In the genomic region with DNA sequence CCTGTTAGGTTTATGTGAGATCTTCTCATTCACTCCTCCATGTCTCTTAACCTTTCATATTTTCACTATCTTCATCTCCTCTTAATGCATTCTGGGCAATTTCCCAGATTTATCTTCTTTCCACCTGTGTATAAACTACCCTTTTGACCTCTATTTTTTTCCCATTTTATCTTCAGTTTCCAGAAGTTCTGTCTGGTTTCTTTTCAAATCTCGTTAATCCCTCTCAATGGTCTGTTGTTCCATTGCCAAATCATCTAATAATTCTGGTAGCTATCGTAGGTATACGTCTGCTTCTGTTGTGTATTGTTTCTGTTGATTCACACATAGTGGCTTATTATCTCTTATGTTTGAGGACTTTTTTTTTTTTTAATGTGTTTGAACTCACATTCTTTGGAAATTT, we compare ENCODE assay signal across 25 cellular contexts. TPM values are rescaled to one million over a fixed set of nuclear protein-coding genes. Genes with fewer than 3 reads are reported as not detected.
DNase-seq lines count a peak whose midpoint lies in the region; ATAC-seq, FAIRE-seq and TF ChIP-seq lines count a peak whose summit lies in the region.
"Had no signal": no experiment of that assay in that cellular context is flagged by ENCODE, and none has a peak within 500 bp of the region (broad histone marks: within the 10 kb centered on the region; RNA-seq: fewer than 3 reads in every experiment).

No MANE protein-coding gene starts in this region.

- H2BK20ac ChIP-seq in IMR-90 (ENCODE audit: low read depth, low read length): peak overlapping the region; percentile 67

- H3K36me3 ChIP-seq in HCT116 (ENCODE audit: control insufficient read depth in 1 of 2, insufficient read depth in 2 of 2, low read length in 2 of 2): no peaks in the 10 kb centered on the region
- no peaks in the 10 kb centered on the region for H3K36me3 ChIP-seq in IMR-90 (ENCODE audit: control insufficient read depth, insufficient read depth, low read length)
- H3K36me3 ChIP-seq in RWPE2 (ENCODE audit: low read depth): no peaks in the 10 kb centered on the region; the same call in 1 of the 2 replicates
- no peaks in the 10 kb centered on the region for H3K36me3 ChIP-seq in endothelial cell of umbilical vein (ENCODE audit: control insufficient read depth in 2 of 2, extremely low read depth in 1 of 2, insufficient read depth in 2 of 2, low read length in 2 of 2)
- H3K36me3 ChIP-seq in ovary: no peaks in the 10 kb centered on the region
- H3K36me3 ChIP-seq in spleen: no peaks in the 10 kb centered on the region
- no peaks in the 10 kb centered on the region for H3K36me3 ChIP-seq in CD4-positive, alpha-beta memory T cell (ENCODE audit: insufficient read depth, low read length)
- H3K36me3 ChIP-seq: BE2C, BLaER1 had no signal

- H3K27ac ChIP-seq in HCT116 (ENCODE audit: low read depth, low read length) (no peak overlapping the region), IMR-90 (ENCODE audit: insufficient read depth, low read length) (no peak overlapping the region), RWPE2 (ENCODE audit: poor library complexity, severe bottlenecking) (peak overlapping the region; percentile 99), endothelial cell of umbilical vein (ENCODE audit: insufficient read depth, low read depth, low read length) (no peak overlapping the region), ovary (no peak overlapping the region), spleen (no peak overlapping the region)
- H3K27ac ChIP-seq in CD4-positive, alpha-beta memory T cell (ENCODE audit: low read depth, low read length): no peak overlapping the region
- H3K27ac ChIP-seq: BLaER1 had no signal

- H3K4me1 Mint-ChIP-seq in CD4-positive, alpha-beta memory T cell: peaks cover 0 to 4% (median 2%) of the 10 kb centered on the region in 4 donors

- H3K79me2 ChIP-seq in HCT116 (ENCODE audit: insufficient read depth, low read length) (no peaks in the 10 kb centered on the region), endothelial cell of umbilical vein (ENCODE audit: control insufficient read depth, insufficient read depth, low read length) (no peaks in the 10 kb centered on the region)

- H3K4me3 ChIP-seq in HCT116 (replicated peaks in 1 of 2; ENCODE audit: low read depth in 1 of 2, low read length in 2 of 2): no peak overlapping the region
- no peak overlapping the region for H3K4me3 ChIP-seq in IMR-90 (ENCODE audit: insufficient read depth, low read depth, low read length)
- no peak overlapping the region for H3K4me3 ChIP-seq in RWPE2 (ENCODE audit: severe bottlenecking)
- H3K4me3 ChIP-seq in endothelial cell of umbilical vein (replicated peaks in 1 of 3; ENCODE audit: insufficient read depth in 1 of 3, low read depth in 1 of 3, low read length in 3 of 3): no peak overlapping the region
- no peak overlapping the region for H3K4me3 ChIP-seq in ovary
- H3K4me3 ChIP-seq in spleen: no peak overlapping the region
- no peak overlapping the region for H3K4me3 ChIP-seq in CD4-positive, alpha-beta memory T cell (ENCODE audit: low read length in 2 of 2)
- H3K4me3 ChIP-seq: BLaER1 had no signal

- no peak overlapping the region for H3K18ac ChIP-seq in IMR-90 (ENCODE audit: low read depth, low read length)

- no peaks in the 10 kb centered on the region for H3K36me3 Mint-ChIP-seq in CD4-positive, alpha-beta memory T cell
- H3K36me3 Mint-ChIP-seq: CD14-positive monocyte; CD4-positive, CD25-positive, alpha-beta regulatory T cell; CD8-positive, alpha-beta T cell had no signal

- H3K4me1 ChIP-seq in HCT116 (ENCODE audit: control insufficient read depth in 1 of 2, insufficient read depth in 2 of 2, low read length in 2 of 2): peaks cover 14 to 39% of the 10 kb centered on the region in 2 experiments
- peaks cover 11% of the 10 kb centered on the region for H3K4me1 ChIP-seq in IMR-90 (ENCODE audit: control insufficient read depth, insufficient read depth, low read length)
- H3K4me1 ChIP-seq in RWPE2 (ENCODE audit: insufficient read depth, poor library complexity, severe bottlenecking): peaks cover 34% of the 10 kb centered on the region
- peaks cover 31% of the 10 kb centered on the region for H3K4me1 ChIP-seq in endothelial cell of umbilical vein (ENCODE audit: control insufficient read depth, extremely low read depth, insufficient read depth, low read length)
- H3K4me1 ChIP-seq in ovary (ENCODE audit: insufficient read depth): no peaks in the 10 kb centered on the region
- H3K4me1 ChIP-seq in spleen: no peaks in the 10 kb centered on the region
- H3K4me1 ChIP-seq in CD4-positive, alpha-beta memory T cell (ENCODE audit: insufficient read depth, low read length): no peaks in the 10 kb centered on the region
- H3K4me1 ChIP-seq: BE2C, BLaER1 had no signal

- peaks cover 10% of the 10 kb centered on the region for H3K9me1 ChIP-seq in IMR-90 (ENCODE audit: insufficient read depth, low read length)
- H3K9me1 ChIP-seq in endothelial cell of umbilical vein (replicated peaks; ENCODE audit: control insufficient read depth, extremely low read depth, insufficient read depth, low read length): no peaks in the 10 kb centered on the region

- TF ChIP-seq EP300 in ovary (IDR thresholded peaks at IDR 0.05): no peak

- H3K9ac ChIP-seq in HCT116 (ENCODE audit: low read length) (no peak overlapping the region), IMR-90 (ENCODE audit: low read depth, low read length) (no peak overlapping the region), endothelial cell of umbilical vein (replicated peaks; ENCODE audit: extremely low read depth, insufficient read depth, low read length) (no peak overlapping the region)
- H3K9ac ChIP-seq: BLaER1 had no signal

- BruUV-seq in HCT116 (replicated peaks; lab: Mats Ljungman, UMichigan): no TSS peak
- no TSS peak for BruUV-seq in IMR-90 (replicated peaks; lab: Mats Ljungman, UMichigan)
- BruUV-seq in endothelial cell of umbilical vein (replicated peaks; lab: Mats Ljungman, UMichigan): no TSS peak

- H4K5ac ChIP-seq in IMR-90 (ENCODE audit: low read depth, low read length): no peak overlapping the region

- dilution Hi-C loops in IMR-90 (cut with HindIII; ENCODE audit: low sequenced_read_pairs, unreplicated experiment): no loop called here
- dilution Hi-C loops in endothelial cell of umbilical vein (cut with MboI; ENCODE audit: extremely low pct_ligation_motif_present, low sequenced_read_pairs): no loop called here

- peak overlapping the region; percentile 46; the same call in 1 of the 2 replicates for H2BK120ac ChIP-seq in IMR-90 (ENCODE audit: low read depth, low read length)

- H2BK15ac ChIP-seq in IMR-90 (ENCODE audit: low read depth, low read length): no peak overlapping the region

- H3K4me2 ChIP-seq in HCT116 (ENCODE audit: low read length) (no peak overlapping the region), IMR-90 (ENCODE audit: low read depth, low read length) (no peak overlapping the region), endothelial cell of umbilical vein (ENCODE audit: insufficient read depth, low read length) (no peak overlapping the region)
- H3K4me2 ChIP-seq: BLaER1 had no signal

- H4K20me1 ChIP-seq in HCT116 (ENCODE audit: insufficient read depth) (no peaks in the 10 kb centered on the region), IMR-90 (ENCODE audit: insufficient read depth, low read length) (no peaks in the 10 kb centered on the region), endothelial cell of umbilical vein (replicated peaks; ENCODE audit: control insufficient read depth, extremely low read depth, insufficient read depth, low read length) (no peaks in the 10 kb centered on the region)
- H4K20me1 ChIP-seq: BLaER1 had no signal

- H3K9me3 ChIP-seq in HCT116 (ENCODE audit: control insufficient read depth in 1 of 2, insufficient read depth in 1 of 2, low read depth in 1 of 2, low read length in 2 of 2) (no peaks in the 10 kb centered on the region), IMR-90 (ENCODE audit: control insufficient read depth, insufficient read depth, low read length) (no peaks in the 10 kb centered on the region), RWPE2 (ENCODE audit: severe bottlenecking) (peaks cover 1% of the 10 kb centered on the region), endothelial cell of umbilical vein (replicated peaks; ENCODE audit: control insufficient read depth, insufficient read depth, low read length) (no peaks in the 10 kb centered on the region), ovary (no peaks in the 10 kb centered on the region), spleen (no peaks in the 10 kb centered on the region)
- no peaks in the 10 kb centered on the region for H3K9me3 ChIP-seq in CD4-positive, alpha-beta memory T cell (ENCODE audit: control insufficient read depth in 1 of 2, low read length in 2 of 2)
- H3K9me3 ChIP-seq: BE2C, BLaER1, Caco-2 had no signal

- TF ChIP-seq POLR2A in HCT116 (IDR thresholded peaks at IDR 0.05; ENCODE audit: borderline replicate concordance, extremely low read depth, insufficient read depth, insufficient read length) (no peak), IMR-90 (IDR thresholded peaks at IDR 0.05; ENCODE audit: low read depth, low read length) (no peak), endothelial cell of umbilical vein (IDR thresholded peaks at IDR 0.05; ENCODE audit: low read depth, low read length) (no peak), ovary (IDR thresholded peaks at IDR 0.05) (no peak), spleen (IDR thresholded peaks at IDR 0.05) (no peak)

- intact Hi-C loops in HCT116 (cut with micrococcal nuclease): no loop called here
- intact Hi-C loops in IMR-90 (cut with micrococcal nuclease): no loop called here
- intact Hi-C loops in endothelial cell of umbilical vein (cut with micrococcal nuclease): loop anchor here (5.0 kb wide), 1 partner anchor 37 kb away; no protein-coding TSS in a partner anchor
- intact Hi-C loops in ovary (cut with DNase I): no loop called here
- intact Hi-C loops in spleen (cut with DNase I; ENCODE audit: low total_unique reads): no loop called here
- intact Hi-C loops in CD4-positive, alpha-beta memory T cell (cut with micrococcal nuclease): no loop called here

- no peak overlapping the region for H2AK9ac ChIP-seq in IMR-90 (replicated peaks; ENCODE audit: low read depth, low read length, poor library complexity)

- WGBS in IMR-90 (ENCODE audit: extremely low coverage in 2 of 2, insufficient read length in 1 of 2), 2 experiments: no CpG with 5 or more reads among the region's 3 CpGs
- WGBS in ovary, 3 donors: 61 to 68% (median 61%) methylated on average over 3 of the region's 3 CpGs
- 83 to 91% (median 88%) methylated on average over 3 of the region's 3 CpGs for WGBS in spleen, 5 donors

- H2AFZ ChIP-seq in HCT116 (ENCODE audit: low read depth, low read length, poor library complexity, severe bottlenecking) (peak overlapping the region; percentile 13), IMR-90 (replicated peaks; ENCODE audit: low read length, poor library complexity) (no peak overlapping the region), endothelial cell of umbilical vein (ENCODE audit: low read depth, low read length) (peak overlapping the region; percentile 18)

- H3K56ac ChIP-seq in IMR-90 (ENCODE audit: extremely low read depth, insufficient read depth, low read length): no peak overlapping the region

- no peaks in the 10 kb centered on the region for H3K9me2 ChIP-seq in HCT116 (ENCODE audit: insufficient read depth)

- no peak overlapping the region for H2AK5ac ChIP-seq in IMR-90 (ENCODE audit: low read depth, low read length)

- 0 out of 2 replicates have a peak overlapping the region, but pooled peaks have one; percentile 37 for H3K14ac ChIP-seq in IMR-90 (replicated peaks; ENCODE audit: low read depth, low read length)

- no peak overlapping the region for H4K8ac ChIP-seq in IMR-90 (ENCODE audit: low read depth in 2 of 2, low read length in 2 of 2)

- no peaks in the 10 kb centered on the region for H3K9me3 Mint-ChIP-seq in CD4-positive, alpha-beta memory T cell
- H3K9me3 Mint-ChIP-seq: CD8-positive, alpha-beta T cell had no signal

- no peak for FAIRE-seq in endothelial cell of umbilical vein (lab: Jason Lieb, UNC)
- FAIRE-seq: A204.1, D721Med, G401.6, GM12891, GM19239 had no signal

- no peak overlapping the region for H2BK5ac ChIP-seq in IMR-90 (ENCODE audit: low read depth, low read length, poor library complexity, severe bottlenecking)

- TF ChIP-seq RAD21 in HCT116 (IDR thresholded peaks at IDR 0.05; ENCODE audit: low read depth) (no peak), IMR-90 (IDR thresholded peaks at IDR 0.05; ENCODE audit: low read length) (no peak)

- H3K27me3 ChIP-seq in HCT116 (ENCODE audit: insufficient read depth, low read length) (no peaks in the 10 kb centered on the region), IMR-90 (ENCODE audit: control insufficient read depth, insufficient read depth, low read length) (no peaks in the 10 kb centered on the region), RWPE2 (ENCODE audit: insufficient read depth, poor library complexity, severe bottlenecking) (no peaks in the 10 kb centered on the region), endothelial cell of umbilical vein (ENCODE audit: control insufficient read depth in 2 of 2, insufficient read depth in 2 of 2, low read length in 2 of 2) (no peaks in the 10 kb centered on the region), ovary (no peaks in the 10 kb centered on the region), spleen (replicated peaks in 1 of 7) (no peaks in the 10 kb centered on the region)
- H3K27me3 ChIP-seq in CD4-positive, alpha-beta memory T cell (ENCODE audit: insufficient read depth, low read length): no peaks in the 10 kb centered on the region
- H3K27me3 ChIP-seq: BE2C, BLaER1 had no signal

- TF ChIP-seq CTCF in HCT116 (IDR thresholded peaks at IDR 0.05 in 2 of 3, conservative IDR thresholded peaks at IDR 0.05 in 1 of 3; ENCODE audit: borderline replicate concordance in 1 of 3, insufficient read depth in 1 of 3, low read depth in 2 of 3, low read length in 2 of 3) (no peak), IMR-90 (conservative IDR thresholded peaks at IDR 0.05; ENCODE audit: low read depth, low read length) (no peak), RWPE2 (IDR thresholded peaks at IDR 0.05; ENCODE audit: poor library complexity, severe bottlenecking) (no peak), endothelial cell of umbilical vein (IDR thresholded peaks at IDR 0.05; ENCODE audit: extremely low read depth in 1 of 2, insufficient read depth in 1 of 2, low read depth in 1 of 2, low read length in 2 of 2) (no peak), ovary (IDR thresholded peaks at IDR 0.05) (no peak), spleen (IDR thresholded peaks at IDR 0.05 in 8 of 11, conservative IDR thresholded peaks at IDR 0.05 in 3 of 11) (no peak)

- CTCF ChIA-PET in HCT116 (lab: Charles Lee): no interaction called here
- CTCF ChIA-PET in IMR-90 (lab: Yijun Ruan, JAX): no interaction called here
- CTCF ChIA-PET in endothelial cell of umbilical vein (lab: Charles Lee): interaction anchor here (1.4 kb wide), 1 partner anchor 11 kb away, joined by 4 read pairs; no protein-coding TSS in a partner anchor
- CTCF ChIA-PET in CD4-positive, alpha-beta memory T cell (lab: Charles Lee; ENCODE audit: partially characterized antibody): no interaction called here

- H3K27ac Mint-ChIP-seq in CD4-positive, alpha-beta memory T cell: no peak overlapping the region
- H3K27ac Mint-ChIP-seq: CD14-positive monocyte; CD4-positive, CD25-positive, alpha-beta regulatory T cell; CD8-positive, alpha-beta T cell had no signal

- H3K23ac ChIP-seq in IMR-90 (ENCODE audit: low read depth, low read length): no peak overlapping the region

- H4K91ac ChIP-seq in IMR-90 (ENCODE audit: insufficient read depth, low read depth, low read length): no peak overlapping the region

- in situ Hi-C loops in IMR-90 (cut with MboI; ENCODE audit: low sequenced_read_pairs): no loop called here

- peaks cover 0 to 7% of the 10 kb centered on the region in 2 experiments; a peak in 2 of 4 replicates for H3K79me1 ChIP-seq in IMR-90 (ENCODE audit: low read depth in 1 of 2, low read length in 2 of 2)

- H3K27me3 Mint-ChIP-seq in CD4-positive, alpha-beta memory T cell: peaks cover under 1 to 5% of the 10 kb centered on the region in 2 donors

- H3K4ac ChIP-seq in IMR-90 (ENCODE audit: low read depth, low read length): no peak overlapping the region; the same call in 1 of the 2 replicates

- POLR2A ChIA-PET in HCT116 (lab: Charles Lee) (interaction anchor here (0.7 kb wide), 1 partner anchor 17 kb away, joined by 3 read pairs; no protein-coding TSS in a partner anchor), IMR-90 (lab: Charles Lee; ENCODE audit: unreplicated experiment) (no interaction called here), endothelial cell of umbilical vein (lab: Charles Lee) (no interaction called here)
- POLR2A ChIA-PET in CD4-positive, alpha-beta memory T cell (lab: Charles Lee; ENCODE audit: partially characterized antibody): no interaction called here

- ATAC-seq in HCT116: no peak
- no peak for ATAC-seq in IMR-90 (ENCODE audit: low read depth)
- no peak for ATAC-seq in RWPE2 (ENCODE audit: low read depth)
- ATAC-seq in GM21526 (IDR thresholded peaks at IDR 0.05; ENCODE audit: low FRiP score, unreplicated experiment): no peak
- ATAC-seq: CD8-positive, alpha-beta T cell had no signal

- RAD21 ChIA-PET in HCT116 (lab: Charles Lee; ENCODE audit: low non-redundant PET in 1 of 2, low total read pairs in 2 of 2, uncharacterized antibody in 2 of 2, unreplicated experiment in 2 of 2): no interaction called here

- DNase-seq in HCT116 (ENCODE audit: low read depth, low spot score) (no peak), IMR-90 (no peak), RWPE2 (ENCODE audit: low spot score) (no peak), endothelial cell of umbilical vein (ENCODE audit: low read depth, low spot score) (no peak), ovary (no peak), spleen (no peak)
- no peak for DNase-seq in CD4-positive, alpha-beta memory T cell
- DNase-seq: 8988T; ACHN; BE2C; C1 segment of cervical spinal cord; Caco-2; Calu3; CD4-positive, CD25-positive, alpha-beta regulatory T cell; CD8-positive, alpha-beta T cell; DMS79 treated with DMSO at 0.1 percent for 48 hours; GF-D8 had no signal

- H3K4me3 Mint-ChIP-seq in CD4-positive, alpha-beta memory T cell: no peak overlapping the region
- H3K4me3 Mint-ChIP-seq: CD14-positive monocyte; CD4-positive, CD25-positive, alpha-beta regulatory T cell; CD8-positive, alpha-beta T cell had no signal

RNA-seq across cellular contexts. Expression of gene HYI, which starts 25.7 kb away (rescaled TPM):
- total RNA-seq in HCT116 (2021; ENCODE audit: unreplicated experiment): 13.9 TPM
- polyA plus RNA-seq in HCT116 (2012): 16.9 and 18.1 TPM in 2 replicates
- total RNA-seq in IMR-90 (2012; rRNA removed): 21.5 and 25.0 TPM in 2 replicates
- polyA plus RNA-seq in IMR-90 (2012; rRNA removed): 53.7 and 66.7 TPM in 2 replicates
- polyA plus RNA-seq in IMR-90 (2012; cell fraction: cytosol; rRNA removed): 46.3 and 63.2 TPM in 2 replicates
- polyA plus RNA-seq in IMR-90 (2012; cell fraction: nucleus; rRNA removed; ENCODE audit: low replicate concordance): 204 and 236 TPM in 2 replicates
- total RNA-seq in endothelial cell of umbilical vein: 266 and 342 TPM in 2 replicates
- 324 and 351 TPM in 2 replicates for polyA plus RNA-seq in endothelial cell of umbilical vein
- polyA plus RNA-seq in endothelial cell of umbilical vein (2011; cell fraction: cytosol; rRNA removed): 244 and 309 TPM in 2 replicates
- 1,045 and 1,101 TPM in 2 replicates for polyA plus RNA-seq in endothelial cell of umbilical vein (2011; cell fraction: nucleus; rRNA removed)
- 216 and 227 TPM in 2 replicates for polyA plus RNA-seq in endothelial cell of umbilical vein (2012)
- 145 and 146 TPM in 2 replicates for polyA minus RNA-seq in endothelial cell of umbilical vein
- 10.7 TPM for polyA minus RNA-seq in endothelial cell of umbilical vein (2011; cell fraction: cytosol; rRNA and poly(A)+ RNA removed)
- polyA minus RNA-seq in endothelial cell of umbilical vein (2011; cell fraction: nucleus; rRNA and poly(A)+ RNA removed): 120 and 216 TPM in 2 replicates
- 10 to 100 TPM; 57.3 to 94.4 (median 78.9) TPM for total RNA-seq in ovary
- polyA plus RNA-seq in ovary: 10 to 100 TPM; 16.6 to 77.2 TPM
- 10 to 100 TPM; 24.2 to 47.3 (median 38.6) TPM for total RNA-seq in spleen
- polyA plus RNA-seq in spleen: 10 to 100 TPM; 23.2 to 67.2 (median 59.9) TPM
- total RNA-seq in CD4-positive, alpha-beta memory T cell: 10 to 100 TPM; 30.7 to 33.9 TPM
- 1 to 10 TPM; 7.3 to 7.7 TPM for polyA plus RNA-seq in CD4-positive, alpha-beta memory T cell

RNA-seq across cellular contexts. Expression of gene PTPRF, which starts 51.3 kb away (rescaled TPM):
- total RNA-seq in HCT116 (2021; ENCODE audit: unreplicated experiment): 224 TPM
- 217 and 285 TPM in 2 replicates for polyA plus RNA-seq in HCT116 (2012)
- total RNA-seq in IMR-90 (2012; rRNA removed): 25.8 and 27.8 TPM in 2 replicates
- 92.3 and 103 TPM in 2 replicates for polyA plus RNA-seq in IMR-90 (2012; rRNA removed)
- polyA plus RNA-seq in IMR-90 (2012; cell fraction: cytosol; rRNA removed): 46.4 and 102 TPM in 2 replicates
- 122 and 210 TPM in 2 replicates for polyA plus RNA-seq in IMR-90 (2012; cell fraction: nucleus; rRNA removed; ENCODE audit: low replicate concordance)
- 271 and 338 TPM in 2 replicates for total RNA-seq in endothelial cell of umbilical vein
- polyA plus RNA-seq in endothelial cell of umbilical vein: 217 and 267 TPM in 2 replicates
- polyA plus RNA-seq in endothelial cell of umbilical vein (2011; cell fraction: cytosol; rRNA removed): 228 and 234 TPM in 2 replicates
- polyA plus RNA-seq in endothelial cell of umbilical vein (2011; cell fraction: nucleus; rRNA removed): 315 and 338 TPM in 2 replicates
- 215 and 240 TPM in 2 replicates for polyA plus RNA-seq in endothelial cell of umbilical vein (2012)
- polyA minus RNA-seq in endothelial cell of umbilical vein: 650 and 729 TPM in 2 replicates
- 57.9 TPM for polyA minus RNA-seq in endothelial cell of umbilical vein (2011; cell fraction: cytosol; rRNA and poly(A)+ RNA removed)
- 193 and 276 TPM in 2 replicates for polyA minus RNA-seq in endothelial cell of umbilical vein (2011; cell fraction: nucleus; rRNA and poly(A)+ RNA removed)
- total RNA-seq in ovary: 100 to 1,000 TPM in 3 of 7 donors, 10 to 100 TPM in 4; 26.3 to 165 (median 95.5) TPM
- 10 to 100 TPM; 24.4 to 35.4 TPM for polyA plus RNA-seq in ovary
- 10 to 100 TPM in 6 of 7 donors, 1 to 10 TPM in 1; 8.3 to 25.0 (median 14.8) TPM for total RNA-seq in spleen
- polyA plus RNA-seq in spleen: 1 to 10 TPM; 2.7 to 3.9 (median 3.5) TPM
- not detected for total RNA-seq in CD4-positive, alpha-beta memory T cell
- polyA plus RNA-seq in CD4-positive, alpha-beta memory T cell: not detected
- polyA plus RNA-seq: CD14-positive monocyte; CD4-positive, CD25-positive, alpha-beta regulatory T cell had no signal

Comparison
In these comparisons a context has a peak if more than half of its experiments do, and no peak if none do; other contexts are left out.
1. RNA of gene PTPRF, which starts 51.3 kb away (total RNA-seq): 271 to 338 TPM in endothelial cell of umbilical vein, 224 TPM in HCT116 (single experiment), 26.3 to 165 TPM in ovary, 25.8 to 27.8 TPM in IMR-90 and 8.3 to 25.0 TPM in spleen; not detected in CD4-positive, alpha-beta memory T cell; every median in the first group is over 4 times any median in the second.